In genomic region chr4:99885063-99885664, GRCh38 we compare ENCODE assay signal across 8 cellular contexts. TPM values are rescaled to one million over a fixed set of nuclear protein-coding genes. Genes with fewer than 3 reads are reported as not detected.
A peak's percentile ranks its signal among the peaks of the same experiment; 100 is the strongest.
DNase-seq lines count a peak whose midpoint lies in the region; ATAC-seq and TF ChIP-seq lines count a peak whose summit lies in the region.

No MANE protein-coding gene starts in this region.

- peak; percentile 18 for DNase-seq in BE2C
- peak; percentile 67 for DNase-seq in NAMALWA (ENCODE audit: low spot score)
- peak; percentile 71 for DNase-seq in adipocyte (ENCODE audit: low read depth)
- no peak for DNase-seq in left lobe of liver (ENCODE audit: low spot score)
- DNase-seq in mucosa of gallbladder (ENCODE audit: low spot score) = no peak
- no peak for DNase-seq in activated naive CD8-positive, alpha-beta T cell treated with anti-CD3 and anti-CD28 coated beads, Interleukin-2, amount 50 U/mL, for 24 hours

- peak; percentile 63 for TF ChIP-seq CTCF in BE2C (IDR thresholded peaks at IDR 0.05; ENCODE audit: low read depth, low read length)
- peak; percentile 47; the same call in 1 of the 3 replicates for TF ChIP-seq CTCF in GM12872 (IDR thresholded peaks at IDR 0.05; ENCODE audit: insufficient read depth, low read depth, low read length)

- no peaks in the 10 kb centered on the region for H3K27me3 Mint-ChIP-seq in activated naive CD8-positive, alpha-beta T cell treated with anti-CD3 and anti-CD28 coated beads, Interleukin-2, amount 50 U/mL, for 24 hours

- peaks cover 18% of the 10 kb centered on the region for H3K36me3 Mint-ChIP-seq in activated naive CD8-positive, alpha-beta T cell treated with anti-CD3 and anti-CD28 coated beads, Interleukin-2, amount 50 U/mL, for 24 hours (ENCODE audit: low read depth)

- H3K9ac ChIP-seq in adipocyte (ENCODE audit: low read length) = no peak overlapping the region

- H3K4me1 Mint-ChIP-seq in activated naive CD8-positive, alpha-beta T cell treated with anti-CD3 and anti-CD28 coated beads, Interleukin-2, amount 50 U/mL, for 24 hours = peaks cover 1% of the 10 kb centered on the region

- no peak overlapping the region for H3K27ac Mint-ChIP-seq in activated naive CD8-positive, alpha-beta T cell treated with anti-CD3 and anti-CD28 coated beads, Interleukin-2, amount 50 U/mL, for 24 hours

- H3K27me3 ChIP-seq in BE2C (no peaks in the 10 kb centered on the region), adipocyte (replicated peaks; ENCODE audit: control insufficient read depth, insufficient read depth, low read length) (no peaks in the 10 kb centered on the region)

- no peak overlapping the region for H3K4me3 Mint-ChIP-seq in activated naive CD8-positive, alpha-beta T cell treated with anti-CD3 and anti-CD28 coated beads, Interleukin-2, amount 50 U/mL, for 24 hours

- ATAC-seq in left lobe of liver (peak; percentile 50), HG02610 (IDR thresholded peaks at IDR 0.05; ENCODE audit: unreplicated experiment) (no peak)
- ATAC-seq in activated naive CD8-positive, alpha-beta T cell treated with anti-CD3 and anti-CD28 coated beads, Interleukin-2, amount 50 U/mL, for 24 hours = no peak

- H3K36me3 ChIP-seq in BE2C (peaks cover 29% of the 10 kb centered on the region), adipocyte (ENCODE audit: control insufficient read depth, insufficient read depth, low read length, severe bottlenecking) (peaks cover 68% of the 10 kb centered on the region)

- H3K9me3 ChIP-seq in BE2C = no peaks in the 10 kb centered on the region
- no peaks in the 10 kb centered on the region for H3K9me3 ChIP-seq in adipocyte (ENCODE audit: control insufficient read depth, low read length)

- no peaks in the 10 kb centered on the region for H3K9me3 Mint-ChIP-seq in activated naive CD8-positive, alpha-beta T cell treated with anti-CD3 and anti-CD28 coated beads, Interleukin-2, amount 50 U/mL, for 24 hours

- H3K4me1 ChIP-seq in BE2C (no peaks in the 10 kb centered on the region), adipocyte (ENCODE audit: control insufficient read depth, insufficient read depth, low read length) (peaks cover 9% of the 10 kb centered on the region)

- H3K4me3 ChIP-seq in BE2C (ENCODE audit: low read depth, low read length) = no peak overlapping the region
- no peak overlapping the region for H3K4me3 ChIP-seq in adipocyte (ENCODE audit: low read length)

RNA-seq across cellular contexts. Expression of gene LAMTOR3, which starts 9.1 kb away (rescaled TPM):
- polyA plus RNA-seq in BE2C (2012; ENCODE audit: insufficient read depth, insufficient read length, low read depth) = 31.5 TPM
- total RNA-seq in left lobe of liver (12.3 TPM), mucosa of gallbladder (46.5 TPM)

Comparison
In these comparisons a context has a peak if more than half of its experiments do, and no peak if none do; other contexts are left out.
1. DNase-seq: peak in BE2C (single experiment), NAMALWA (single experiment) and adipocyte (single experiment); none in left lobe of liver (single experiment), mucosa of gallbladder (single experiment) and activated naive CD8-positive, alpha-beta T cell treated with anti-CD3 and anti-CD28 coated beads, Interleukin-2, amount 50 U/mL, for 24 hours (single experiment).